Comparison of ENCODE assay signal across 7 cellular contexts in genomic region chr2:196987654-196988364, GRCh38.
DNase-seq lines count a peak whose midpoint lies in the region; ATAC-seq and TF ChIP-seq lines count a peak whose summit lies in the region.

No MANE protein-coding gene starts in this region.

- peak overlapping the region; percentile 46 for H3K27ac ChIP-seq in psoas muscle

- no peaks in the 10 kb centered on the region for H3K27me3 ChIP-seq in psoas muscle (ENCODE audit: insufficient read depth in 3 of 3, low read length in 2 of 3)

- peak; percentile 62 for ATAC-seq in HG02981 (IDR thresholded peaks at IDR 0.05; ENCODE audit: unreplicated experiment)
- ATAC-seq in Right ventricle myocardium superior (ENCODE audit: poor library complexity): peak; percentile 88
- ATAC-seq in psoas muscle: peak; percentile 84 to 97 (median 90)

- no peak for TF ChIP-seq CTCF in GM10266 (IDR thresholded peaks at IDR 0.05; ENCODE audit: control insufficient read depth, insufficient read depth, low read depth, missing control alignments)
- no peak for TF ChIP-seq CTCF in psoas muscle (IDR thresholded peaks at IDR 0.05)

- no peaks in the 10 kb centered on the region for H3K36me3 ChIP-seq in psoas muscle (ENCODE audit: insufficient read depth in 1 of 2, low read depth in 1 of 2)

- H3K4me3 ChIP-seq in psoas muscle: peak overlapping the region; percentile 53

- DNase-seq in GM10266 (ENCODE audit: extremely low spot score): peak; percentile 23
- peak; percentile 93 for DNase-seq in NCI-H460 (ENCODE audit: extremely low read depth, low read depth)
- DNase-seq in activated naive CD4-positive, alpha-beta T cell treated with anti-CD3 and anti-CD28 coated beads, Interleukin-2, amount 50 U/mL, for 16 hours: peak; percentile 34
- no peak for DNase-seq in Right ventricle myocardium superior
- no peak for DNase-seq in psoas muscle
- DNase-seq in HUDEP-2 (lab: John Stamatoyannopoulos, UW; ENCODE audit: unreplicated experiment in 76 of 76): no peak

- intact Hi-C loops in Right ventricle myocardium superior (cut with DNase I): no loop called here
- intact Hi-C loops in psoas muscle (cut with DNase I): loop anchor here in 1 of 2 donors (5.0 kb wide), 1 partner anchor 61 kb away; the partner anchor contains the start of gene PGAP1

- H3K4me1 ChIP-seq in psoas muscle: peaks cover 19% of the 10 kb centered on the region

- no peaks in the 10 kb centered on the region for H3K9me3 ChIP-seq in psoas muscle

- 5 to 6% (median 5%) methylated on average over 6 of the region's 6 CpGs for WGBS in psoas muscle, 3 donors

Comparison
In these comparisons a context has a peak if more than half of its experiments do, and no peak if none do; other contexts are left out.
1. DNase-seq: peak in GM10266 (single experiment), NCI-H460 (single experiment) and activated naive CD4-positive, alpha-beta T cell treated with anti-CD3 and anti-CD28 coated beads, Interleukin-2, amount 50 U/mL, for 16 hours (single experiment); none in Right ventricle myocardium superior (single experiment), psoas muscle (0 of 2) and HUDEP-2 (0 of 76).
2. Peak in every context shown above with its lines, with median percentiles within 50 percentile points of each other: ATAC-seq.